ENCODE assay signal across 31 cellular contexts in the genomic region with DNA sequence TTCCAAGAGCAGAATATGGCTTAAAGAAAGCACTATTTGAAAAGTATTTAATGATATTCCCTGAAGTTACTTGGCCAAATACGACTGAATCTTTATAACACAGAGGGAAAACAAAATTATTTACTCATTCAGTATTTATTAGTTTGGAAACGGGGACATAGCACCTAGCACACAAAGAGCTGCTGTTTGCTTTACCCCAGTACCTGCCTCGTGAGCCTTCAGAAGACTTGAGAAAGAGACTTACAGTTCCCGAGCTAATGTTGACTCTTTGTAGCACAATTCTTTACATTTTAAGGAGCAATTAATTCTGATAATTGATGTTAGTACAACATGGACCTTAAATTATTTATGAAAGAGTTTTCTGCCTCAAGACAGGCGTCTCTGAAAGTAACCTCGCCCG.
"Had no signal": no experiment of that assay in that cellular context is flagged by ENCODE, and none has a peak within 500 bp of the region (broad histone marks: within the 10 kb centered on the region; RNA-seq: fewer than 3 reads in every experiment).

No MANE protein-coding gene starts in this region.

- H3K9me3 ChIP-seq: adrenal gland, body of pancreas, breast epithelium had no signal

- ATAC-seq: activated CD4-positive, alpha-beta T cell treated with anti-CD3 and anti-CD28 coated beads for 36 hours; activated CD4-positive, CD25-positive, alpha-beta regulatory T cell treated with anti-CD3 and anti-CD28 coated beads, Interleukin-2, amount 50 U/mL, for 24 hours; activated CD8-positive, alpha-beta memory T cell treated with anti-CD3 and anti-CD28 coated beads, Interleukin-2, amount 10 ng/mL, durations not matched to agents 7 days and 5 days; activated CD8-positive, alpha-beta T cell treated with anti-CD3 and anti-CD28 coated beads, Interleukin-2, amount 10 ng/mL, durations not matched to agents 7 days and 5 days; activated naive CD4-positive, alpha-beta T cell treated with anti-CD3 and anti-CD28 coated beads, Interleukin-2, amount 50 U/mL, for 72 hours; body of pancreas; T-cell; T-helper 17 cell; WTC11 had no signal

- H3K4me1 ChIP-seq: adrenal gland, body of pancreas, breast epithelium had no signal

- H3K36me3 ChIP-seq: adrenal gland, brain microvascular endothelial cell, breast epithelium, WERI-Rb-1 had no signal

- H3K4me3 ChIP-seq: adrenal gland, body of pancreas, breast epithelium had no signal

- DNase-seq: activated CD4-positive, alpha-beta memory T cell treated with anti-CD3 and anti-CD28 coated beads, Interleukin-2, amount 10 ng/mL, durations not matched to agents 7 days and 5 days; activated CD4-positive, alpha-beta T cell treated with anti-CD3 and anti-CD28 coated beads for 1 hour; activated CD4-positive, alpha-beta T cell treated with anti-CD3 and anti-CD28 coated beads for 36 hours; activated CD4-positive, alpha-beta T cell treated with anti-CD3 and anti-CD28 coated beads for 48 hours; activated CD4-positive, alpha-beta T cell treated with anti-CD3 and anti-CD28 coated beads, Interleukin-2, amount 10 ng/mL, durations not matched to agents 7 days and 5 days; activated CD4-positive, alpha-beta T cell treated with anti-CD3 and anti-CD28 coated beads, Interleukin-2, amount 50 U/mL, for 48 hours; activated CD4-positive, CD25-positive, alpha-beta regulatory T cell; activated CD8-positive, alpha-beta memory T cell treated with anti-CD3 and anti-CD28 coated beads for 24 hours; activated CD8-positive, alpha-beta memory T cell treated with anti-CD3 and anti-CD28 coated beads, Interleukin-2, amount 10 ng/mL, durations not matched to agents 7 days and 5 days; activated CD8-positive, alpha-beta memory T cell treated with anti-CD3 and anti-CD28 coated beads, Interleukin-2, amount 50 U/mL, for 48 hours; activated CD8-positive, alpha-beta T cell treated with anti-CD3 and anti-CD28 coated beads, Interleukin-2, amount 10 ng/mL, durations not matched to agents 7 days and 5 days; activated effector memory CD4-positive, alpha-beta T cell treated with Interleukin-2 at 50 U/mL for 16 hours; activated gamma-delta T cell; activated naive CD4-positive, alpha-beta T cell treated with anti-CD3 and anti-CD28 coated beads for 36 hours; activated naive CD4-positive, alpha-beta T cell treated with anti-CD3 and anti-CD28 coated beads, Interleukin-2, amount 50 U/mL, for 16 hours; activated naive CD8-positive, alpha-beta T cell treated with anti-CD3 and anti-CD28 coated beads for 36 hours; activated T-cell treated with anti-CD3 and anti-CD28 coated beads, Interleukin-2, amount 50 U/mL, for 24 hours; activated T-cell treated with anti-CD3 and anti-CD28 coated beads, Interleukin-2, amount 50 U/mL, for 48 hours; adrenal gland; amniotic stem cell; aorta; body of pancreas; brain microvascular endothelial cell; central memory CD4-positive, alpha-beta T cell; T-cell; T-helper 17 cell; WERI-Rb-1 had no signal

- H3K27me3 ChIP-seq: body of pancreas, brain microvascular endothelial cell had no signal

- H3K27ac ChIP-seq: adrenal gland, body of pancreas, brain microvascular endothelial cell, breast epithelium, WERI-Rb-1 had no signal
